15 cellular contexts compared by ENCODE assay signal in genomic region chr2:71749671-71750101, GRCh38.
A peak's percentile ranks its signal among the peaks of the same experiment; 100 is the strongest.
DNase-seq lines count a peak whose midpoint lies in the region; ATAC-seq and TF ChIP-seq lines count a peak whose summit lies in the region.
"Had no signal": no experiment of that assay in that cellular context is flagged by ENCODE, and none has a peak within 500 bp of the region (broad histone marks: within the 10 kb centered on the region; RNA-seq: fewer than 3 reads in every experiment).

No MANE protein-coding gene starts in this region.

- no peaks in the 10 kb centered on the region for H4K20me1 ChIP-seq in mammary epithelial cell (ENCODE audit: insufficient read depth, low read length)
- H4K20me1 ChIP-seq: BLaER1 treated with 17β-estradiol and CSF1 and Interleukin-3, amounts not matched to agents 10 nM and 100 nM had no signal

- no peak overlapping the region for H3K27ac ChIP-seq in mammary epithelial cell (ENCODE audit: insufficient read depth, low read depth, low read length)
- H3K27ac ChIP-seq: BLaER1 treated with 17β-estradiol and CSF1 and Interleukin-3, amounts not matched to agents 10 nM and 100 nM had no signal

- H3K4me1 ChIP-seq in mammary epithelial cell (ENCODE audit: insufficient read depth, low read length): peaks cover 26% of the 10 kb centered on the region

- H3K9me3 ChIP-seq in mammary epithelial cell (replicated peaks; ENCODE audit: insufficient read depth, low read length): no peaks in the 10 kb centered on the region

- TF ChIP-seq CTCF in mammary epithelial cell (conservative IDR thresholded peaks at IDR 0.05 in 1 of 2, IDR thresholded peaks at IDR 0.05 in 1 of 2; ENCODE audit: extremely low read depth in 1 of 2, insufficient read depth in 1 of 2, low read depth in 1 of 2, low read length in 2 of 2) (no peak), omental fat pad (IDR thresholded peaks at IDR 0.05) (no peak)

- no peaks in the 10 kb centered on the region for H3K79me2 ChIP-seq in mammary epithelial cell (ENCODE audit: insufficient read depth, low read length)

- ATAC-seq in omental fat pad (ENCODE audit: low FRiP score): peak; percentile 84

- no peak overlapping the region for H3K4me3 ChIP-seq in mammary epithelial cell (replicated peaks in 1 of 3; ENCODE audit: insufficient read depth in 1 of 3, low read depth in 2 of 3, low read length in 3 of 3)
- H3K4me3 ChIP-seq: BLaER1 treated with 17β-estradiol and CSF1 and Interleukin-3, amounts not matched to agents 10 nM and 100 nM had no signal

- H3K4me2 ChIP-seq in mammary epithelial cell (ENCODE audit: insufficient read depth, low read depth, low read length): no peak overlapping the region
- H3K4me2 ChIP-seq: BLaER1 treated with 17β-estradiol and CSF1 and Interleukin-3, amounts not matched to agents 10 nM and 100 nM had no signal

- 27% methylated on average over 3 of the region's 3 CpGs for WGBS in mammary epithelial cell (ENCODE audit: low coverage, missing lambda C conversion rate)

- intact Hi-C loops in mammary epithelial cell (cut with micrococcal nuclease): no loop called here

- dilution Hi-C loops in mammary epithelial cell (cut with HindIII; ENCODE audit: low sequenced_read_pairs): loop anchor here (5.0 kb wide), 1 partner anchor 53 kb away; no protein-coding TSS in a partner anchor

- H2AFZ ChIP-seq in mammary epithelial cell (ENCODE audit: low read depth, low read length): peak overlapping the region; percentile 10

- no peaks in the 10 kb centered on the region for H3K27me3 ChIP-seq in mammary epithelial cell (ENCODE audit: insufficient read depth, low read length)
- H3K27me3 ChIP-seq: BLaER1 treated with 17β-estradiol and CSF1 and Interleukin-3, amounts not matched to agents 10 nM and 100 nM had no signal

- H3K9ac ChIP-seq in mammary epithelial cell (ENCODE audit: insufficient read depth, low read length): no peak overlapping the region
- H3K9ac ChIP-seq: BLaER1 treated with 17β-estradiol and CSF1 and Interleukin-3, amounts not matched to agents 10 nM and 100 nM had no signal

- no TSS peak for BruUV-seq in mammary epithelial cell (replicated peaks; lab: Mats Ljungman, UMichigan)

- peak; percentile 87 for DNase-seq in EH (ENCODE audit: low read depth)
- DNase-seq in NCI-H446 treated with DMSO at 0.1 percent for 48 hours (lab: John Stamatoyannopoulos, UW): peak; percentile 82
- peak; percentile 62 for DNase-seq in mammary epithelial cell
- DNase-seq in omental fat pad (ENCODE audit: low spot score): no peak
- no peak for DNase-seq in HK-2 (ENCODE audit: unreplicated experiment)
- no peak for DNase-seq in ecto neural progenitor cell (ENCODE audit: low spot score)
- DNase-seq in iPS-NIHi7 (ENCODE audit: extremely low spot score): no peak
- DNase-seq in occipital lobe (lab: John Stamatoyannopoulos, UW): no peak
- DNase-seq: activated CD4-positive, alpha-beta T cell treated with anti-CD3 and anti-CD28 coated beads, Interleukin-2, amount 50 U/mL, for 1 hour; mesendoderm; NCI-H1436 treated with DMSO at 0.1 percent for 48 hours; NCI-H82; posterior cingulate gyrus; stimulated activated naive CD4-positive, alpha-beta T cell had no signal

- H3K36me3 ChIP-seq in mammary epithelial cell (ENCODE audit: insufficient read depth, low read length): no peaks in the 10 kb centered on the region
- H3K36me3 ChIP-seq: BLaER1 treated with 17β-estradiol and CSF1 and Interleukin-3, amounts not matched to agents 10 nM and 100 nM had no signal

- CTCF ChIA-PET in mammary epithelial cell (lab: Charles Lee; ENCODE audit: low non-redundant PET): no interaction called here

- in situ Hi-C loops in mammary epithelial cell (cut with MboI; ENCODE audit: low sequenced_read_pairs in 2 of 2): no loop called here

Comparison
In these comparisons a context has a peak if more than half of its experiments do, and no peak if none do; other contexts are left out.
1. DNase-seq: peak in EH (single experiment), NCI-H446 treated with DMSO at 0.1 percent for 48 hours (single experiment) and mammary epithelial cell (single experiment); none in omental fat pad (single experiment), HK-2 (single experiment), ecto neural progenitor cell (single experiment), iPS-NIHi7 (single experiment) and occipital lobe (single experiment).